Comparison of ENCODE assay signal across 16 cellular contexts in the genomic region with DNA sequence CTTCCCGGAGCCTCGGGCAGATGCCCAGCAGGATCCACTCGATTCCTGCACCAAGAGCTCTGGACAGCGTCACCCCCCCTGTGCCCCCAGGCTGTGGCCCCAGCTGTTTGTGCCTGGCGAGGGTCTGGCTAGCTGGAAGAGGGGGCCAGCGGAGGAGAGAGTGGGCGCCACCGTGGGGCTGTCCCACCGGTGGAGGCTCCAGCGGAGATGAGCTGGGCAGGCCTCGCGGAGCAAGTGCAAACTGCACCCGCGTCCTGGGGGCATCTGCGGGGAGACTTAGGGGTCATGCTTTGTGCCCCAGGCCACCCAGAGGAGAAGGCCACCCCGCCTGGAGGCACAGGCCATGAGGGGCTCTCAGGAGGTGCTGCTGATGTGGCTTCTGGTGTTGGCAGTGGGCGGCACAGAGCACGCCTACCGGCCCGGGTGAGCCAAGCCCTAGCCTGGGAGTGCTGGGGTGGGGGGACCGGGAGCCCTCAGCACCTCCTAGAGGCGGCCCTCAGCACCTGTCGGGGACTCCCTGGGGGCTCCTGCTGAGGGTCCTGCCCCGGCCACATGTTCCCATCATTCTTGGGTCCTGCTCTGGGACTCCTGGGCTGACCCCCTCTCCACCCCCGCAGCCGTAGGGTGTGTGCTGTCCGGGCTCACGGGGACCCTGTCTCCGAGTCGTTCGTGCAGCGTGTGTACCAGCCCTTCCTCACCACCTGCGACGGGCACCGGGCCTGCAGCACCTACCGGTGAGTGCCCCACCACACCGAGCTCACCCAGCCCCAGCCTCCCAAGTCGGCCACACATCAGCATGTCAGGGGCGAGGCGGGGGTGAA. TPM values are rescaled to one million over a fixed set of nuclear protein-coding genes. Genes with fewer than 3 reads are reported as not detected.
DNase-seq lines count a peak whose midpoint lies in the region; ATAC-seq, FAIRE-seq and TF ChIP-seq lines count a peak whose summit lies in the region.
"Had no signal": no experiment of that assay in that cellular context is flagged by ENCODE, and none has a peak within 500 bp of the region (broad histone marks: within the 10 kb centered on the region; RNA-seq: fewer than 3 reads in every experiment).

No MANE protein-coding gene starts in this region.

- H2AK5ac ChIP-seq in H1 (ENCODE audit: low read depth, low read length) = no peak overlapping the region

- TF ChIP-seq POLR2A in H1 (IDR thresholded peaks at IDR 0.05; ENCODE audit: control extremely low read depth in 1 of 2, low read depth in 2 of 2, low read length in 2 of 2) = no peak

- no peak for TF ChIP-seq EP300 in H1 (IDR thresholded peaks at IDR 0.05; ENCODE audit: borderline replicate concordance in 1 of 2, low read depth in 2 of 2, low read length in 2 of 2)

- no peak overlapping the region for H3K4ac ChIP-seq in H1 (replicated peaks; ENCODE audit: insufficient read length, low read depth, low read length)

- peaks cover 0 to 65% (median 0%) of the 10 kb centered on the region in 7 donors for H3K27me3 ChIP-seq in heart right ventricle
- H3K27me3 ChIP-seq in H1 (replicated peaks in 1 of 4; ENCODE audit: control insufficient read depth in 3 of 4, extremely low read depth in 1 of 4, insufficient read depth in 3 of 4, low read length in 3 of 4) = no peaks in the 10 kb centered on the region; a peak in 2 of 7 replicates

- H3K79me2 ChIP-seq in H1 (ENCODE audit: control insufficient read depth in 1 of 2, insufficient read depth in 2 of 2, low read length in 2 of 2) = no peaks in the 10 kb centered on the region

- H3K23me2 ChIP-seq in H1 (ENCODE audit: low read depth, low read length) = no peaks in the 10 kb centered on the region; the same call in 1 of the 2 replicates

- H3K4me3 ChIP-seq in heart right ventricle = peak overlapping the region; percentile 52 to 79 (median 64)
- H3K4me3 ChIP-seq in H1 (ENCODE audit: extremely low read depth in 1 of 4, insufficient read depth in 2 of 4, low read depth in 3 of 4, low read length in 4 of 4) = no peak overlapping the region
- H3K4me3 ChIP-seq in mesodermal cell (ENCODE audit: extremely low read depth, insufficient read depth, low read length, poor library complexity, severe bottlenecking) = peak overlapping the region; percentile 40

- H3K9ac ChIP-seq in H1 (replicated peaks in 1 of 4; ENCODE audit: extremely low read depth in 1 of 4, low read depth in 3 of 4, low read length in 3 of 4) = no peak overlapping the region

- H3K56ac ChIP-seq in H1 (replicated peaks; ENCODE audit: insufficient read length, low read depth, low read length) = no peak overlapping the region

- H3K4me2 ChIP-seq in H1 (ENCODE audit: insufficient read depth in 1 of 2, low read depth in 2 of 2, low read length in 2 of 2) = no peak overlapping the region

- no peak overlapping the region for H2BK120ac ChIP-seq in H1 (replicated peaks; ENCODE audit: low read depth, low read length)

- CTCF ChIA-PET in H1 (lab: Charles Lee; ENCODE audit: partially characterized antibody) = interaction anchor here (0.9 to 2.4 kb wide), 6 partner anchors 8 to 225 kb away, joined by 3 to 11 read pairs (median 6); no protein-coding TSS in a partner anchor

- H4K91ac ChIP-seq in H1 (replicated peaks; ENCODE audit: insufficient read length, low read length) = no peak overlapping the region

- no peak for TF ChIP-seq CTCF in heart right ventricle (IDR thresholded peaks at IDR 0.05)
- no peak for TF ChIP-seq CTCF in H1 (IDR thresholded peaks at IDR 0.05; ENCODE audit: control extremely low read depth in 1 of 3, insufficient read depth in 1 of 3, low read depth in 1 of 3, low read length in 3 of 3)

- H4K8ac ChIP-seq in H1 (ENCODE audit: extremely low read depth, insufficient read depth, low read length) = peak overlapping the region; percentile 89; the same call in 1 of the 2 replicates

- peaks cover 0 to 91% (median 48%) of the 10 kb centered on the region in 9 donors for H3K36me3 ChIP-seq in heart right ventricle
- H3K36me3 ChIP-seq in H1 (ENCODE audit: control insufficient read depth in 2 of 4, insufficient read depth in 4 of 4, low read length in 3 of 4) = no peaks in the 10 kb centered on the region
- H3K36me3 ChIP-seq in mesodermal cell (ENCODE audit: control insufficient read depth, insufficient read depth, low read length) = peaks cover 13% of the 10 kb centered on the region

- POLR2A ChIA-PET in H1 (lab: Charles Lee; ENCODE audit: partially characterized antibody) = no interaction called here

- H3K79me1 ChIP-seq in H1 (ENCODE audit: low read depth, low read length) = no peaks in the 10 kb centered on the region

- peaks cover 0 to 37% (median 8%) of the 10 kb centered on the region in 9 donors for H3K4me1 ChIP-seq in heart right ventricle
- H3K4me1 ChIP-seq in H1 (replicated peaks in 1 of 4; ENCODE audit: control insufficient read depth in 3 of 4, insufficient read depth in 4 of 4, low read length in 3 of 4) = peaks cover 0 to 4% (median 2%) of the 10 kb centered on the region in 4 experiments; a peak in 4 of 7 replicates
- H3K4me1 ChIP-seq in mesodermal cell (ENCODE audit: control insufficient read depth, insufficient read depth, low read length, poor library complexity, severe bottlenecking) = peaks cover 14% of the 10 kb centered on the region

- 0 out of 2 replicates have a peak overlapping the region, but pooled peaks have one; percentile 35 for H2BK5ac ChIP-seq in H1 (ENCODE audit: low read depth, low read length)

- intact Hi-C loops in heart right ventricle (cut with DNase I) (no loop called here), Right ventricle myocardium superior (cut with DNase I) (no loop called here)

- H3K18ac ChIP-seq in H1 (ENCODE audit: extremely low read depth, low read length) = no peak overlapping the region

- no peak overlapping the region for H2AFZ ChIP-seq in H1 (ENCODE audit: low read length)

- H2BK12ac ChIP-seq in H1 (ENCODE audit: low read depth, low read length) = no peak overlapping the region

- DNase-seq in heart right ventricle = no peak
- no peak for DNase-seq in Right ventricle myocardium superior
- DNase-seq in H1 (ENCODE audit: low read depth in 1 of 2, low spot score in 2 of 2) = no peak
- DNase-seq in NCI-H2227 treated with DMSO at 0.1 percent for 48 hours (lab: John Stamatoyannopoulos, UW) = no peak
- no peak for DNase-seq in dedifferentiated amniotic fluid mesenchymal stem cell (ENCODE audit: extremely low spot score)
- DNase-seq: activated CD4-positive, alpha-beta memory T cell treated with anti-CD3 and anti-CD28 coated beads for 36 hours; activated T-cell treated with anti-CD3 and anti-CD28 coated beads, Interleukin-2, amount 50 U/mL, for 72 hours; caudate nucleus; islet precursor cell; NCI-H2107; posterior cingulate gyrus had no signal

- TF ChIP-seq RAD21 in H1 (IDR thresholded peaks at IDR 0.05 in 1 of 2, conservative IDR thresholded peaks at IDR 0.05 in 1 of 2; ENCODE audit: low read depth in 2 of 2, low read length in 2 of 2) = no peak

- no peak overlapping the region for H3K23ac ChIP-seq in H1 (ENCODE audit: insufficient read length)

- H3K9me3 ChIP-seq in heart right ventricle (no peaks in the 10 kb centered on the region), H1 (ENCODE audit: insufficient read depth in 2 of 2, low read depth in 1 of 2, low read length in 1 of 2) (no peaks in the 10 kb centered on the region), mesodermal cell (ENCODE audit: control insufficient read depth, low read length) (no peaks in the 10 kb centered on the region)

- ATAC-seq in heart right ventricle (peak in 1 of 8 donors; percentile 0), Right ventricle myocardium superior (ENCODE audit: poor library complexity) (no peak), HG02885 (IDR thresholded peaks at IDR 0.05; ENCODE audit: poor library complexity, unreplicated experiment) (no peak), HG03175 (IDR thresholded peaks at IDR 0.05; ENCODE audit: unreplicated experiment) (no peak)
- ATAC-seq: activated T-cell treated with anti-CD3 and anti-CD28 coated beads, Interleukin-2, amount 50 U/mL, for 72 hours had no signal

- H3K27ac ChIP-seq in heart right ventricle (peak overlapping the region; percentile 64 to 94 (median 81)), H1 (ENCODE audit: low read depth, low read length) (no peak overlapping the region), mesodermal cell (ENCODE audit: low read depth, low read length, severe bottlenecking) (peak overlapping the region; percentile 79)

- no peak overlapping the region for H2BK15ac ChIP-seq in H1 (ENCODE audit: low read length)

- FAIRE-seq in H1 (lab: Jason Lieb, UNC) = no peak
- FAIRE-seq: D721Med, endometrium had no signal

- H2BK20ac ChIP-seq in H1 (ENCODE audit: low read length) = no peak overlapping the region

- no peak overlapping the region for H4K5ac ChIP-seq in H1 (ENCODE audit: insufficient read length, low read depth, low read length)

- H3K14ac ChIP-seq in H1 (ENCODE audit: insufficient read length) = no peak overlapping the region

- WGBS in heart right ventricle, 2 donors = 60 to 65% methylated on average over 40 of the region's 40 CpGs
- WGBS in H1 (ENCODE audit: extremely low coverage in 1 of 2, insufficient coverage in 1 of 2, insufficient read length in 1 of 2, insufficient replicate concordance in 2 of 2, low coverage in 1 of 2, low lambda C conversion rate in 2 of 2, missing lambda C conversion rate in 1 of 2), 2 experiments = 88% methylated on average over 21 of the region's 40 CpGs; no CpG with 5 or more reads in 1 of the 2 experiments
- 89 to 91% methylated on average over 37 to 39 of the region's 40 CpGs for WGBS in mesodermal cell (ENCODE audit: insufficient coverage in 2 of 2), 2 experiments

- peaks cover 0 to 9% of the 10 kb centered on the region in 2 experiments for H4K20me1 ChIP-seq in H1 (replicated peaks in 1 of 2; ENCODE audit: control insufficient read depth in 1 of 2, insufficient read depth in 2 of 2, low read length in 2 of 2)

RNA-seq across cellular contexts. Expression of gene EGFL7, which starts 5.4 kb away (rescaled TPM):
- total RNA-seq in heart right ventricle (100 to 1,000 TPM in 5 of 10 donors, 10 to 100 TPM in 5; 68.6 to 115 (median 99.6) TPM), Right ventricle myocardium superior (61.5 TPM)
- polyA plus RNA-seq in heart right ventricle (100 to 1,000 TPM; 160 to 377 TPM), H1 (2011; rRNA removed) (53.4 and 82.5 TPM in 2 replicates)
- total RNA-seq in H1 (2021; fragmentation: NEBNext Ultra II Directional; extraction: Animal tissue kit (Norgen Biotek cat#: 25700)) = 37.8 and 39.8 TPM in 2 replicates
- polyA plus RNA-seq in H1 (2011; cell fraction: cytosol; rRNA removed) = 63.0 TPM
- 82.5 TPM for polyA plus RNA-seq in H1 (2011; cell fraction: nucleus; rRNA removed)
- polyA plus RNA-seq in H1 (2012, experiment 1 of 2) = 17.3 to 46.4 TPM (median 40.7 TPM) in 4 replicates
- polyA plus RNA-seq in H1 (2012, experiment 2 of 2) = 43.2 TPM
- polyA plus RNA-seq in H1 (2013, experiment 1 of 2) = 66.8 TPM
- 68.8 TPM for polyA plus RNA-seq in H1 (2013, experiment 2 of 2)
- 7.2 and 9.3 TPM in 2 replicates for polyA minus RNA-seq in H1 (2011; rRNA and poly(A)+ RNA removed)
- 30.7 TPM for polyA minus RNA-seq in H1 (2011; cell fraction: cytosol; rRNA and poly(A)+ RNA removed)
- 12.8 TPM for polyA minus RNA-seq in H1 (2011; cell fraction: nucleus; rRNA and poly(A)+ RNA removed)
- polyA plus RNA-seq in mesodermal cell (2013, experiment 1 of 2) = 188 TPM
- polyA plus RNA-seq in mesodermal cell (2013, experiment 2 of 2) = 118 TPM

RNA-seq across cellular contexts. Expression of gene AGPAT2, which starts 19.1 kb away (rescaled TPM):
- total RNA-seq in heart right ventricle (10 to 100 TPM; 48.1 to 83.3 (median 58.4) TPM), Right ventricle myocardium superior (48.6 TPM)
- polyA plus RNA-seq in heart right ventricle (100 to 1,000 TPM in 1 of 2 donors, 10 to 100 TPM in 1; 97.2 to 195 TPM), H1 (2011; rRNA removed) (37.6 and 52.1 TPM in 2 replicates)
- 30.5 and 31.6 TPM in 2 replicates for total RNA-seq in H1 (2021; fragmentation: NEBNext Ultra II Directional; extraction: Animal tissue kit (Norgen Biotek cat#: 25700))
- polyA plus RNA-seq in H1 (2011; cell fraction: cytosol; rRNA removed) = 36.0 TPM
- 44.9 TPM for polyA plus RNA-seq in H1 (2011; cell fraction: nucleus; rRNA removed)
- polyA plus RNA-seq in H1 (2012, experiment 1 of 2) = 16.4 to 27.5 TPM (median 25.2 TPM) in 4 replicates
- polyA plus RNA-seq in H1 (2012, experiment 2 of 2) = 26.0 TPM
- 32.4 TPM for polyA plus RNA-seq in H1 (2013, experiment 1 of 2)
- polyA plus RNA-seq in H1 (2013, experiment 2 of 2) = 37.1 TPM
- polyA minus RNA-seq in H1 (2011; rRNA and poly(A)+ RNA removed) = 9.3 and 15.5 TPM in 2 replicates
- 19.5 TPM for polyA minus RNA-seq in H1 (2011; cell fraction: cytosol; rRNA and poly(A)+ RNA removed)
- polyA minus RNA-seq in H1 (2011; cell fraction: nucleus; rRNA and poly(A)+ RNA removed) = 12.9 TPM
- polyA plus RNA-seq in mesodermal cell (2013, experiment 1 of 2) = 30.0 TPM
- polyA plus RNA-seq in mesodermal cell (2013, experiment 2 of 2) = 23.8 TPM

RNA-seq across cellular contexts. Expression of gene DIPK1B, which starts 44.2 kb away (rescaled TPM):
- total RNA-seq in heart right ventricle (10 to 100 TPM; 15.7 to 26.1 (median 17.9) TPM), Right ventricle myocardium superior (15.1 TPM)
- polyA plus RNA-seq in heart right ventricle (10 to 100 TPM; 24.8 to 37.9 TPM), H1 (2011; rRNA removed) (64.8 and 78.8 TPM in 2 replicates)
- total RNA-seq in H1 (2021; fragmentation: NEBNext Ultra II Directional; extraction: Animal tissue kit (Norgen Biotek cat#: 25700)) = 32.3 and 35.3 TPM in 2 replicates
- 58.4 TPM for polyA plus RNA-seq in H1 (2011; cell fraction: cytosol; rRNA removed)
- polyA plus RNA-seq in H1 (2011; cell fraction: nucleus; rRNA removed) = 75.1 TPM
- polyA plus RNA-seq in H1 (2012, experiment 1 of 2) = 19.5 to 34.6 TPM (median 30.7 TPM) in 4 replicates
- polyA plus RNA-seq in H1 (2012, experiment 2 of 2) = 28.6 TPM
- polyA plus RNA-seq in H1 (2013, experiment 1 of 2) = 28.2 TPM
- polyA plus RNA-seq in H1 (2013, experiment 2 of 2) = 28.5 TPM
- polyA minus RNA-seq in H1 (2011; rRNA and poly(A)+ RNA removed) = 13.3 and 14.7 TPM in 2 replicates
- 22.6 TPM for polyA minus RNA-seq in H1 (2011; cell fraction: cytosol; rRNA and poly(A)+ RNA removed)
- polyA minus RNA-seq in H1 (2011; cell fraction: nucleus; rRNA and poly(A)+ RNA removed) = 19.6 TPM
- 89.9 TPM for polyA plus RNA-seq in mesodermal cell (2013, experiment 1 of 2)
- 67.3 TPM for polyA plus RNA-seq in mesodermal cell (2013, experiment 2 of 2)
- total RNA-seq: activated CD4-positive, alpha-beta memory T cell treated with anti-CD3 and anti-CD28 coated beads for 36 hours had no signal

Comparison
In these comparisons a context has a peak if more than half of its experiments do, and no peak if none do; other contexts are left out.
1. H3K4me3 ChIP-seq: peak in heart right ventricle (10 of 10) and mesodermal cell (single experiment); none in H1 (0 of 4).